In genomic region chr5:97165726-97166125, GRCh38 we compare ENCODE assay signal across 22 cellular contexts. TPM values are rescaled to one million over a fixed set of nuclear protein-coding genes. Genes with fewer than 3 reads are reported as not detected.
DNase-seq lines count a peak whose midpoint lies in the region; ATAC-seq and FAIRE-seq lines count a peak whose summit lies in the region.
"Had no signal": no experiment of that assay in that cellular context is flagged by ENCODE, and none has a peak within 500 bp of the region (broad histone marks: within the 10 kb centered on the region; RNA-seq: fewer than 3 reads in every experiment).

No MANE protein-coding gene starts in this region.

- intact Hi-C loops in activated CD4-positive, alpha-beta T cell treated with anti-CD3 and anti-CD28 coated beads for 36 hours (cut with DNase I, micrococcal nuclease): no loop called here
- intact Hi-C loops in activated CD4-positive, alpha-beta T cell treated with anti-CD3 and anti-CD28 coated beads, Interleukin-2, amount 10 ng/mL, durations not matched to agents 24 days and 14 days (cut with micrococcal nuclease): loop anchor here (10.0 kb wide), 1 partner anchor 821 kb away; no protein-coding TSS in a partner anchor

- H3K4me1 Mint-ChIP-seq in activated CD4-positive, alpha-beta T cell treated with anti-CD3 and anti-CD28 coated beads for 36 hours: peaks cover 25% of the 10 kb centered on the region
- H3K4me1 Mint-ChIP-seq in activated CD4-positive, alpha-beta T cell treated with anti-CD3 and anti-CD28 coated beads, Interleukin-2, amount 10 ng/mL, durations not matched to agents 24 days and 14 days: peaks cover 10% of the 10 kb centered on the region
- H3K4me1 Mint-ChIP-seq: mesothelial cell of epicardium, WTC11 had no signal

- peak overlapping the region; percentile 79 for H3K27ac Mint-ChIP-seq in activated CD4-positive, alpha-beta T cell treated with anti-CD3 and anti-CD28 coated beads for 36 hours
- no peak overlapping the region for H3K27ac Mint-ChIP-seq in activated CD4-positive, alpha-beta T cell treated with anti-CD3 and anti-CD28 coated beads, Interleukin-2, amount 10 ng/mL, durations not matched to agents 24 days and 14 days
- H3K27ac Mint-ChIP-seq: mesothelial cell of epicardium, WTC11 had no signal

- no peaks in the 10 kb centered on the region for H3K9me2 ChIP-seq in GM23248 (ENCODE audit: insufficient read depth)

- peaks cover 19% of the 10 kb centered on the region for H3K4me1 ChIP-seq in GM23248 (ENCODE audit: insufficient read depth)
- H3K4me1 ChIP-seq in small intestine (ENCODE audit: control insufficient read depth in 2 of 2, insufficient read depth in 1 of 2, low read depth in 1 of 2, low read length in 1 of 2): peaks cover 0 to 3% of the 10 kb centered on the region in 2 donors
- H3K4me1 ChIP-seq: esophagus squamous epithelium had no signal

- no peaks in the 10 kb centered on the region for H3K27me3 Mint-ChIP-seq in activated CD4-positive, alpha-beta T cell treated with anti-CD3 and anti-CD28 coated beads for 36 hours
- no peaks in the 10 kb centered on the region for H3K27me3 Mint-ChIP-seq in activated CD4-positive, alpha-beta T cell treated with anti-CD3 and anti-CD28 coated beads, Interleukin-2, amount 10 ng/mL, durations not matched to agents 24 days and 14 days

- in situ Hi-C loops in GM23248 (cut with MboI): loop anchor here (10.0 kb wide), 1 partner anchor 291 kb away; the partner anchor contains the start of gene ERAP2

- ATAC-seq in activated CD4-positive, alpha-beta T cell treated with anti-CD3 and anti-CD28 coated beads for 36 hours: no peak
- ATAC-seq in GM19035 (IDR thresholded peaks at IDR 0.05; ENCODE audit: unreplicated experiment): no peak
- ATAC-seq: WTC11 had no signal

- H2AFZ ChIP-seq in GM23248: no peak overlapping the region

- H3K4me3 ChIP-seq in GM23248 (no peak overlapping the region), small intestine (ENCODE audit: low read depth in 1 of 2, low read length in 2 of 2) (no peak overlapping the region)
- H3K4me3 ChIP-seq: dorsolateral prefrontal cortex, esophagus squamous epithelium had no signal

- H3K4me3 Mint-ChIP-seq in activated CD4-positive, alpha-beta T cell treated with anti-CD3 and anti-CD28 coated beads for 36 hours: no peak overlapping the region
- no peak overlapping the region for H3K4me3 Mint-ChIP-seq in activated CD4-positive, alpha-beta T cell treated with anti-CD3 and anti-CD28 coated beads, Interleukin-2, amount 10 ng/mL, durations not matched to agents 24 days and 14 days
- H3K4me3 Mint-ChIP-seq: CD14-positive monocyte, mesothelial cell of epicardium, WTC11 had no signal

- no peaks in the 10 kb centered on the region for H3K9me3 Mint-ChIP-seq in activated CD4-positive, alpha-beta T cell treated with anti-CD3 and anti-CD28 coated beads for 36 hours (ENCODE audit: low read depth)
- no peaks in the 10 kb centered on the region for H3K9me3 Mint-ChIP-seq in activated CD4-positive, alpha-beta T cell treated with anti-CD3 and anti-CD28 coated beads, Interleukin-2, amount 10 ng/mL, durations not matched to agents 24 days and 14 days
- H3K9me3 Mint-ChIP-seq: CD14-positive monocyte, mesothelial cell of epicardium, WTC11 had no signal

- 5 to 10% methylated on average over 1 of the region's 1 CpG for WGBS in GM23248 (ENCODE audit: low coverage in 1 of 2, low lambda C conversion rate in 2 of 2, missing lambda C conversion rate in 2 of 2), 2 experiments
- WGBS in small intestine, 3 donors: 7 to 37% (median 10%) methylated on average over 1 of the region's 1 CpG

- H3K36me3 ChIP-seq in GM23248 (ENCODE audit: low read depth): peaks cover 87% of the 10 kb centered on the region
- peaks cover 3 to 12% of the 10 kb centered on the region in 2 donors for H3K36me3 ChIP-seq in small intestine (ENCODE audit: control insufficient read depth in 2 of 2, insufficient read depth in 2 of 2, low read length in 2 of 2)

- H3K27ac ChIP-seq in GM23248 (peak overlapping the region; percentile 34), small intestine (ENCODE audit: low read depth in 1 of 2, low read length in 1 of 2) (peak overlapping the region in 1 of 2 donors; percentile 67)
- H3K27ac ChIP-seq: brain microvascular endothelial cell, esophagus squamous epithelium had no signal

- no peak for DNase-seq in activated CD4-positive, alpha-beta T cell treated with anti-CD3 and anti-CD28 coated beads for 36 hours
- no peak for DNase-seq in activated CD4-positive, alpha-beta T cell treated with anti-CD3 and anti-CD28 coated beads, Interleukin-2, amount 10 ng/mL, durations not matched to agents 24 days and 14 days
- DNase-seq in GM23248: no peak
- DNase-seq in small intestine: peak; percentile 90
- DNase-seq in mucosa of gallbladder (ENCODE audit: low spot score): no peak
- DNase-seq in stimulated activated naive CD4-positive, alpha-beta T cell (lab: John Stamatoyannopoulos, UW): no peak
- DNase-seq: activated naive CD4-positive, alpha-beta T cell; brain microvascular endothelial cell; dorsolateral prefrontal cortex; esophagus squamous epithelium; NCI-H226; occipital lobe; stimulated activated CD4-positive, alpha-beta T cell treated with anti-CD3 and anti-CD28 coated beads, Interleukin-2, amount 100 ng/mL, for 48 hours; trophoblast cell had no signal

- H3K27me3 ChIP-seq in GM23248 (replicated peaks; ENCODE audit: insufficient read depth): no peaks in the 10 kb centered on the region
- H3K27me3 ChIP-seq in small intestine (ENCODE audit: control insufficient read depth in 2 of 2, insufficient read depth in 2 of 2, low read length in 2 of 2): no peaks in the 10 kb centered on the region
- H3K27me3 ChIP-seq: brain microvascular endothelial cell, dorsolateral prefrontal cortex, esophagus squamous epithelium had no signal

- peaks cover 23% of the 10 kb centered on the region for H3K36me3 Mint-ChIP-seq in activated CD4-positive, alpha-beta T cell treated with anti-CD3 and anti-CD28 coated beads for 36 hours (ENCODE audit: low read depth)
- peaks cover 40% of the 10 kb centered on the region for H3K36me3 Mint-ChIP-seq in activated CD4-positive, alpha-beta T cell treated with anti-CD3 and anti-CD28 coated beads, Interleukin-2, amount 10 ng/mL, durations not matched to agents 24 days and 14 days (ENCODE audit: low read depth)

- no peak overlapping the region for H3K9ac ChIP-seq in GM23248

- no peaks in the 10 kb centered on the region for H4K20me1 ChIP-seq in GM23248 (ENCODE audit: insufficient read depth)

- peaks cover 15% of the 10 kb centered on the region for H3K79me2 ChIP-seq in GM23248 (ENCODE audit: insufficient read depth)

- FAIRE-seq in colon (lab: Jason Lieb, UNC) (peak; percentile 51), small intestine (lab: Jason Lieb, UNC) (peak; percentile 30)
- FAIRE-seq: H1 had no signal

- peaks cover 45% of the 10 kb centered on the region for H3F3A ChIP-seq in GM23248 (ENCODE audit: insufficient read depth)

- no peak overlapping the region for H3K4me2 ChIP-seq in GM23248 (ENCODE audit: unreplicated experiment)

- POLR2A ChIA-PET in activated CD4-positive, alpha-beta T cell treated with anti-CD3 and anti-CD28 coated beads for 36 hours (lab: Charles Lee): no interaction called here

- H3K9me3 ChIP-seq in GM23248 (ENCODE audit: low read depth): no peaks in the 10 kb centered on the region
- no peaks in the 10 kb centered on the region for H3K9me3 ChIP-seq in small intestine (ENCODE audit: control insufficient read depth, low read depth)
- H3K9me3 ChIP-seq: esophagus squamous epithelium had no signal

- CTCF ChIA-PET in activated CD4-positive, alpha-beta T cell treated with anti-CD3 and anti-CD28 coated beads for 36 hours (lab: Charles Lee): interaction anchor here (0.6 to 12.5 kb wide), 8 partner anchors 10 to 1604 kb away, joined by 3 to 160 read pairs (median 4); no protein-coding TSS in a partner anchor

RNA-seq across cellular contexts. Expression of gene RIOK2, which starts 17.3 kb away (rescaled TPM):
- 10 to 100 TPM; 30.9 to 39.2 TPM for total RNA-seq in activated CD4-positive, alpha-beta T cell treated with anti-CD3 and anti-CD28 coated beads for 36 hours
- 40.8 and 42.0 TPM in 2 replicates for total RNA-seq in activated CD4-positive, alpha-beta T cell treated with anti-CD3 and anti-CD28 coated beads, Interleukin-2, amount 10 ng/mL, durations not matched to agents 24 days and 14 days
- 23.0 and 35.5 TPM in 2 replicates for total RNA-seq in GM23248 (2014; rRNA removed; shearing (Covaris generic))
- polyA plus RNA-seq in GM23248 (2016; fragmentation: Nextera tagmentation; extraction: Ambion mirVana): 53.8 and 55.6 TPM in 2 replicates
- 10 to 100 TPM in 1 of 3 donors, 1 to 10 TPM in 2; 6.9 to 19.2 (median 7.7) TPM for polyA plus RNA-seq in small intestine
- total RNA-seq in mucosa of gallbladder: 13.7 TPM

RNA-seq across cellular contexts. Expression of gene LIX1, which starts 23.3 kb away (rescaled TPM):
- not detected for total RNA-seq in activated CD4-positive, alpha-beta T cell treated with anti-CD3 and anti-CD28 coated beads for 36 hours
- total RNA-seq in activated CD4-positive, alpha-beta T cell treated with anti-CD3 and anti-CD28 coated beads, Interleukin-2, amount 10 ng/mL, durations not matched to agents 24 days and 14 days: not detected in 2 replicates
- not detected in 2 replicates for total RNA-seq in GM23248 (2014; rRNA removed; shearing (Covaris generic))
- polyA plus RNA-seq in GM23248 (2016; fragmentation: Nextera tagmentation; extraction: Ambion mirVana): 0.05 TPM in 1 of 2 replicates, not detected in the other
- polyA plus RNA-seq in small intestine: under 1 TPM in 1 of 3 donors, not detected in 2; 0.85 TPM
- total RNA-seq in mucosa of gallbladder: 0.17 TPM
- total RNA-seq: A172; esophagus squamous epithelium; T-helper 1 cell treated with Interleukin-12 subunit alpha and Interleukin-12 subunit beta and Interleukin-4 antibody, amounts not matched to agents 30 ng/mL and 1 ng/mL, for 36 hours; WTC11 had no signal
- polyA plus RNA-seq: CD14-positive monocyte had no signal
